20 cellular contexts compared by ENCODE assay signal in the genomic region with DNA sequence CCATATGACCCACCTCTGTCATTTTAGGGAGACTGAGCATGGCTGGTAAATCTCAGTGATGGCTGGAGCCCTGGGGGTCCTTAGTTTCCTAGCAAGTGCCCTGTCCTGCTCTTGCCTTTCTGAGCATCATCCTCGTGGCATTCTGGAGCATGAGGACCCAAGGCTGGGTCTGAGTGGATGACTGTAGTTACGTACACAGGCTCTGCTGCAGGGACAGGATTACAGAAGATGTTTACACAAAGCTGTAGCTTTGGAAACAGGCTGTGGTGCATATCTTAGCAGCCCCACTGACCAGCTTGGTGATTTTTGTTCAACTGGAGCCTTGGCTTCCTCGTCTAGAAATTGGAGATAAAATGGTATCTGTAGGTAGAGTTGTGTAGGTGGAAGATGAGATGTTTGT.
DNase-seq lines count a peak whose midpoint lies in the region; TF ChIP-seq lines count a peak whose summit lies in the region.
"Had no signal": no experiment of that assay in that cellular context is flagged by ENCODE, and none has a peak within 500 bp of the region (broad histone marks: within the 10 kb centered on the region; RNA-seq: fewer than 3 reads in every experiment).

No MANE protein-coding gene starts in this region.

- CTCF ChIA-PET in CD8-positive, alpha-beta memory T cell (lab: Charles Lee) = no interaction called here

- H3K9me3 Mint-ChIP-seq in CD8-positive, alpha-beta memory T cell = peaks cover 0 to 5% (median 0%) of the 10 kb centered on the region in 5 donors

- H3K27ac ChIP-seq in esophagus (ENCODE audit: low read depth in 2 of 2, low read length in 1 of 2) (peak overlapping the region; percentile 5 to 26), muscle layer of duodenum (ENCODE audit: low read length) (peak overlapping the region; percentile 46), thyroid gland (peak overlapping the region in 1 of 3 donors; percentile 72), Peyer's patch (peak overlapping the region in 1 of 4 donors; percentile 40)
- H3K27ac ChIP-seq in CD8-positive, alpha-beta memory T cell (ENCODE audit: low read depth, low read length) = no peak overlapping the region
- H3K27ac ChIP-seq: RWPE1, SK-N-MC had no signal

- TF ChIP-seq POLR2A in thyroid gland (IDR thresholded peaks at IDR 0.05) (no peak), Peyer's patch (IDR thresholded peaks at IDR 0.05) (no peak)

- H3K9me3 ChIP-seq in esophagus (ENCODE audit: control insufficient read depth in 2 of 2, insufficient read depth in 1 of 2, low read depth in 1 of 2, low read length in 1 of 2) (no peaks in the 10 kb centered on the region), muscle layer of duodenum (ENCODE audit: control insufficient read depth in 1 of 2, low read length in 2 of 2) (no peaks in the 10 kb centered on the region), thyroid gland (no peaks in the 10 kb centered on the region), Peyer's patch (no peaks in the 10 kb centered on the region)
- no peaks in the 10 kb centered on the region for H3K9me3 ChIP-seq in CD8-positive, alpha-beta memory T cell (ENCODE audit: low read length)

- H3K36me3 Mint-ChIP-seq in CD8-positive, alpha-beta memory T cell = no peaks in the 10 kb centered on the region
- H3K36me3 Mint-ChIP-seq: CD14-positive monocyte, IgD-negative memory B cell had no signal

- intact Hi-C loops in thyroid gland (cut with DNase I) = no loop called here

- H3K4me3 Mint-ChIP-seq in CD8-positive, alpha-beta memory T cell = no peak overlapping the region
- H3K4me3 Mint-ChIP-seq: CD14-positive monocyte had no signal

- H3K4me1 ChIP-seq in esophagus (ENCODE audit: control insufficient read depth in 2 of 2, insufficient read depth in 2 of 2, low read length in 1 of 2) (peaks cover 6 to 12% of the 10 kb centered on the region in 2 donors), muscle layer of duodenum (ENCODE audit: control insufficient read depth in 1 of 2, insufficient read depth in 2 of 2, low read length in 2 of 2) (peaks cover 19 to 38% of the 10 kb centered on the region in 2 donors), thyroid gland (peaks cover 37% of the 10 kb centered on the region in 2 donors), Peyer's patch (peaks cover 0 to 22% (median 4%) of the 10 kb centered on the region in 4 donors)
- H3K4me1 ChIP-seq in CD8-positive, alpha-beta memory T cell (ENCODE audit: insufficient read depth, low read length) = no peaks in the 10 kb centered on the region

- H3K27me3 Mint-ChIP-seq in CD8-positive, alpha-beta memory T cell = peaks cover 2 to 9% of the 10 kb centered on the region in 2 donors

- DNase-seq in NCI-H345 (lab: John Stamatoyannopoulos, UW) = peak; percentile 7
- no peak for DNase-seq in NCI-H345 treated with DMSO at 0.1 percent for 48 hours (lab: John Stamatoyannopoulos, UW; ENCODE audit: unreplicated experiment)
- peak; percentile 50 to 51 for DNase-seq in thyroid gland
- DNase-seq in stimulated activated CD4-positive, alpha-beta T cell treated with anti-CD3 and anti-CD28 coated beads, Interleukin-4, amount 100 ng/mL, for 4 hours = no peak
- DNase-seq in Peyer's patch = no peak
- no peak for DNase-seq in CD8-positive, alpha-beta memory T cell
- DNase-seq: DMS79 treated with DMSO at 0.1 percent for 48 hours, NCI-H1105, NCI-H1694 treated with DMSO at 0.1 percent for 48 hours, NCI-H2107, NCI-H510A, NCI-H82, PC-3, SHP77 treated with DMSO at 0.1 percent for 48 hours had no signal

- H3K4me3 ChIP-seq in esophagus (ENCODE audit: low read depth in 1 of 2, low read length in 2 of 2) (no peak overlapping the region), muscle layer of duodenum (ENCODE audit: low read depth in 1 of 2, low read length in 2 of 2) (no peak overlapping the region), thyroid gland (replicated peaks in 1 of 3) (no peak overlapping the region), Peyer's patch (no peak overlapping the region)
- H3K4me3 ChIP-seq in CD8-positive, alpha-beta memory T cell (ENCODE audit: low read length) = no peak overlapping the region
- H3K4me3 ChIP-seq: SK-N-MC had no signal

- TF ChIP-seq CTCF in thyroid gland (IDR thresholded peaks at IDR 0.05) = no peak
- no peak for TF ChIP-seq CTCF in Peyer's patch (IDR thresholded peaks at IDR 0.05)

- no peak overlapping the region for H3K27ac Mint-ChIP-seq in CD8-positive, alpha-beta memory T cell
- H3K27ac Mint-ChIP-seq: CD14-positive monocyte, IgD-negative memory B cell had no signal

- no peaks in the 10 kb centered on the region for H3K27me3 ChIP-seq in esophagus (ENCODE audit: control insufficient read depth in 1 of 2, insufficient read depth in 2 of 2, low read length in 2 of 2)
- no peaks in the 10 kb centered on the region for H3K27me3 ChIP-seq in muscle layer of duodenum (ENCODE audit: low read depth, low read length)
- no peaks in the 10 kb centered on the region for H3K27me3 ChIP-seq in thyroid gland
- H3K27me3 ChIP-seq in Peyer's patch = no peaks in the 10 kb centered on the region
- no peaks in the 10 kb centered on the region for H3K27me3 ChIP-seq in CD8-positive, alpha-beta memory T cell (ENCODE audit: insufficient read depth, low read length, poor library complexity, severe bottlenecking)

- WGBS in esophagus, 2 donors = 55 to 65% methylated on average over 3 of the region's 3 CpGs
- 25 to 27% methylated on average over 3 of the region's 3 CpGs for WGBS in thyroid gland, 2 donors

- POLR2A ChIA-PET in CD8-positive, alpha-beta memory T cell (lab: Charles Lee) = no interaction called here

- no peaks in the 10 kb centered on the region for H3K36me3 ChIP-seq in esophagus (ENCODE audit: control insufficient read depth in 2 of 2, insufficient read depth in 2 of 2, low read length in 1 of 2)
- H3K36me3 ChIP-seq in muscle layer of duodenum (ENCODE audit: control insufficient read depth in 1 of 2, insufficient read depth in 2 of 2, low read length in 2 of 2) = no peaks in the 10 kb centered on the region
- H3K36me3 ChIP-seq in thyroid gland = no peaks in the 10 kb centered on the region
- no peaks in the 10 kb centered on the region for H3K36me3 ChIP-seq in Peyer's patch
- H3K36me3 ChIP-seq in CD8-positive, alpha-beta memory T cell (ENCODE audit: insufficient read depth, low read length) = no peaks in the 10 kb centered on the region

- H3K4me1 Mint-ChIP-seq in CD8-positive, alpha-beta memory T cell = no peaks in the 10 kb centered on the region
- H3K4me1 Mint-ChIP-seq: CD14-positive monocyte had no signal

Comparison
In these comparisons a context has a peak if more than half of its experiments do, and no peak if none do; other contexts are left out.
1. DNase-seq: peak in NCI-H345 (single experiment) and thyroid gland (2 of 2); none in NCI-H345 treated with DMSO at 0.1 percent for 48 hours (single experiment), stimulated activated CD4-positive, alpha-beta T cell treated with anti-CD3 and anti-CD28 coated beads, Interleukin-4, amount 100 ng/mL, for 4 hours (0 of 2), Peyer's patch (0 of 3) and CD8-positive, alpha-beta memory T cell (0 of 5).